8 cellular contexts compared by ENCODE assay signal in genomic region chr16:14629612-14629918, GRCh38. TPM values are rescaled to one million over a fixed set of nuclear protein-coding genes. Genes with fewer than 3 reads are reported as not detected.
A peak's percentile ranks its signal among the peaks of the same experiment; 100 is the strongest.
DNase-seq lines count a peak whose midpoint lies in the region; ATAC-seq and TF ChIP-seq lines count a peak whose summit lies in the region.

No MANE protein-coding gene starts in this region.

- H3K9ac ChIP-seq in fibroblast of lung (ENCODE audit: insufficient read depth, low read length) = peak overlapping the region; percentile 86
- H3K9ac ChIP-seq in rectal smooth muscle tissue (ENCODE audit: low read length) = peak overlapping the region; percentile 99

- H3K9me3 ChIP-seq in fibroblast of lung (ENCODE audit: control insufficient read depth, insufficient read depth, low read depth, low read length) = no peaks in the 10 kb centered on the region

- H3K4me3 Mint-ChIP-seq in T-cell = peak overlapping the region; percentile 92 to 96 (median 93)

- no peak for TF ChIP-seq CTCF in fibroblast of lung (conservative IDR thresholded peaks at IDR 0.05 in 1 of 2, IDR thresholded peaks at IDR 0.05 in 1 of 2; ENCODE audit: low read depth in 1 of 2, low read length in 2 of 2)

- peak overlapping the region; percentile 94 to 97 for H3K27ac Mint-ChIP-seq in T-cell

- H3K27me3 ChIP-seq in H7 (ENCODE audit: control insufficient read depth, insufficient read depth, low read length) (no peaks in the 10 kb centered on the region), fibroblast of lung (ENCODE audit: control insufficient read depth, insufficient read depth, low read length) (no peaks in the 10 kb centered on the region), rectal smooth muscle tissue (ENCODE audit: control insufficient read depth, insufficient read depth, low read length) (no peaks in the 10 kb centered on the region)

- POLR2A ChIA-PET in T-cell (lab: Charles Lee) = interaction anchor here in 1 of 2 donors (0.6 to 0.8 kb wide), 2 partner anchors 20 to 95 kb away, joined by 3 read pairs; no protein-coding TSS in a partner anchor

- CTCF ChIA-PET in T-cell (lab: Charles Lee) = interaction anchor here in 1 of 2 donors (0.9 to 1.4 kb wide), 2 partner anchors 9 to 21 kb away, joined by 3 read pairs; no protein-coding TSS in a partner anchor

- H3K4me1 Mint-ChIP-seq in T-cell = peaks cover 49 to 57% (median 55%) of the 10 kb centered on the region in 3 donors

- H3K36me3 Mint-ChIP-seq in T-cell = peaks cover 16% of the 10 kb centered on the region

- peak in 2 of 4 experiments; percentile 1 to 5 for ATAC-seq in T-cell (replicated peaks in 1 of 4)
- ATAC-seq in HG03095 (IDR thresholded peaks at IDR 0.05; ENCODE audit: unreplicated experiment) = no peak

- peak; percentile 39 for DNase-seq in COLO668 (lab: John Stamatoyannopoulos, UW; ENCODE audit: unreplicated experiment)
- no peak for DNase-seq in H7
- peak in 2 of 34 experiments; percentile 7 for DNase-seq in T-cell
- peak in 1 of 2 donors; percentile 5 for DNase-seq in fibroblast of lung (ENCODE audit: low read depth in 2 of 2)
- DNase-seq in retina = no peak
- DNase-seq in NCI-H1105 treated with DMSO at 0.1 percent for 48 hours (lab: John Stamatoyannopoulos, UW) = no peak

- peak overlapping the region; percentile 92 for H3K4me2 ChIP-seq in fibroblast of lung (ENCODE audit: extremely low read depth, insufficient read depth, low read length)

- peaks cover 0 to 4% (median 3%) of the 10 kb centered on the region in 3 donors for H3K9me3 Mint-ChIP-seq in T-cell

- H3K4me1 ChIP-seq in fibroblast of lung (ENCODE audit: control insufficient read depth, extremely low read depth, insufficient read depth, low read length) = peaks cover 6% of the 10 kb centered on the region
- H3K4me1 ChIP-seq in rectal smooth muscle tissue (ENCODE audit: control insufficient read depth, insufficient read depth, low read length) = peaks cover 6% of the 10 kb centered on the region

- H4K20me1 ChIP-seq in fibroblast of lung (ENCODE audit: control insufficient read depth, extremely low read depth, insufficient read depth, low read length) = no peaks in the 10 kb centered on the region

- H3K4me3 ChIP-seq in H7 (ENCODE audit: insufficient read depth, low read depth, low read length) (peak overlapping the region; percentile 89), fibroblast of lung (replicated peaks in 1 of 4; ENCODE audit: control extremely low read depth in 1 of 4, insufficient read depth in 1 of 4, low read depth in 3 of 4, low read length in 4 of 4) (peak overlapping the region; percentile 69 to 93 (median 84)), rectal smooth muscle tissue (ENCODE audit: low read length) (peak overlapping the region; percentile 94)

- H3K79me2 ChIP-seq in fibroblast of lung (ENCODE audit: control insufficient read depth, insufficient read depth, low read length) = peaks cover 27% of the 10 kb centered on the region

- H2AFZ ChIP-seq in fibroblast of lung (ENCODE audit: low read length) = peak overlapping the region; percentile 42

- peak overlapping the region; percentile 94 for H3K27ac ChIP-seq in fibroblast of lung (ENCODE audit: insufficient read depth, low read length)
- H3K27ac ChIP-seq in rectal smooth muscle tissue (ENCODE audit: low read depth, low read length) = peak overlapping the region; percentile 89

- H3K36me3 ChIP-seq in H7 (replicated peaks; ENCODE audit: control insufficient read depth, insufficient read depth, low read length) (peaks cover 13% of the 10 kb centered on the region), fibroblast of lung (ENCODE audit: control insufficient read depth, insufficient read depth, low read length) (no peaks in the 10 kb centered on the region), rectal smooth muscle tissue (ENCODE audit: control insufficient read depth, insufficient read depth, low read length) (peaks cover 4% of the 10 kb centered on the region)

- H3K27me3 Mint-ChIP-seq in T-cell = no peaks in the 10 kb centered on the region

RNA-seq across cellular contexts. Expression of gene PARN, which starts 0.5 kb away (rescaled TPM):
- 33.2 and 42.7 TPM in 2 replicates for total RNA-seq in H7 (2014; rRNA removed; shearing (Covaris generic))
- total RNA-seq in T-cell (10 to 100 TPM; 34.4 to 42.7 (median 38.4) TPM), fibroblast of lung (32.6 and 32.9 TPM in 2 replicates)
- polyA plus RNA-seq in fibroblast of lung = 26.7 and 30.4 TPM in 2 replicates
- polyA plus RNA-seq in fibroblast of lung (2012) = 23.5 and 28.5 TPM in 2 replicates
- 10.9 and 11.5 TPM in 2 replicates for polyA minus RNA-seq in fibroblast of lung (ENCODE audit: low replicate concordance)

RNA-seq across cellular contexts. Expression of gene BFAR, which starts 3.2 kb away (rescaled TPM):
- 99.8 and 114 TPM in 2 replicates for total RNA-seq in H7 (2014; rRNA removed; shearing (Covaris generic))
- 10 to 100 TPM; 36.6 to 72.8 (median 60.9) TPM for total RNA-seq in T-cell
- 78.4 and 81.2 TPM in 2 replicates for total RNA-seq in fibroblast of lung
- 65.6 and 85.6 TPM in 2 replicates for polyA plus RNA-seq in fibroblast of lung
- polyA plus RNA-seq in fibroblast of lung (2012) = 48.3 and 60.4 TPM in 2 replicates
- 34.6 and 39.9 TPM in 2 replicates for polyA minus RNA-seq in fibroblast of lung (ENCODE audit: low replicate concordance)
